26 cellular contexts compared by ENCODE assay signal in genomic region chr15:58017869-58018268, GRCh38. TPM values are rescaled to one million over a fixed set of nuclear protein-coding genes. Genes with fewer than 3 reads are reported as not detected.
"Had no signal": no experiment of that assay in that cellular context is flagged by ENCODE, and none has a peak within 500 bp of the region (broad histone marks: within the 10 kb centered on the region; RNA-seq: fewer than 3 reads in every experiment).

No MANE protein-coding gene starts in this region.

- H3K4me3 ChIP-seq: psoas muscle, right lobe of liver, sigmoid colon, stomach, thoracic aorta, thyroid gland, tibial nerve, upper lobe of left lung, vagina had no signal

- H3K9me3 ChIP-seq: psoas muscle, right lobe of liver, sigmoid colon, thoracic aorta, thyroid gland, upper lobe of left lung, vagina had no signal

- H3K27ac ChIP-seq: neutrophil, parathyroid adenoma, psoas muscle, right lobe of liver, sigmoid colon, stomach, thoracic aorta, thyroid gland, tibial nerve, upper lobe of left lung, vagina had no signal

- ATAC-seq: natural killer cell treated with Interleukin-12 subunit alpha and Interleukin-12 subunit beta and Interleukin-15 and Interleukin-18, amount 100 ng/mL, for 72 hours; psoas muscle; right lobe of liver; stimulated activated effector memory CD8-positive, alpha-beta T cell treated with anti-CD3 and anti-CD28 coated beads, Interleukin-12 subunit alpha, Interleukin-12 subunit beta, amount 100 ng/mL, for 72 hours; stimulated activated naive B cell treated with anti-CD40 and anti-IgM and Interleukin-4, amounts not matched to agents 10 μg/mL and 1 μg/mL and 100 μg/mL, for 72 hours had no signal

- H3K27me3 ChIP-seq: right lobe of liver, sigmoid colon, thyroid gland, upper lobe of left lung, vagina had no signal

- H3K4me1 ChIP-seq: parathyroid adenoma, psoas muscle, right lobe of liver, sigmoid colon, stomach, thyroid gland, tibial nerve, upper lobe of left lung had no signal

- DNase-seq: nephron progenitor cell; nucleus accumbens; posterior cingulate gyrus; psoas muscle; right cardiac atrium; right lobe of liver; sigmoid colon; small intestine; stimulated activated CD4-positive, alpha-beta T cell treated with anti-CD3 and anti-CD28 coated beads, Interleukin-15, amount 100 ng/mL, for 24 hours; stimulated activated CD4-positive, alpha-beta T cell treated with anti-CD3 and anti-CD28 coated beads, Interleukin-2, amount 100 ng/mL, for 24 hours; stimulated activated CD4-positive, alpha-beta T cell treated with anti-CD3 and anti-CD28 coated beads, Interleukin-2, amount 100 ng/mL, for 48 hours; stimulated activated CD4-positive, alpha-beta T cell treated with anti-CD3 and anti-CD28 coated beads, Interleukin-4, amount 100 ng/mL, for 24 hours; stimulated activated naive B cell treated with anti-CD40 and anti-IgM and Interleukin-4, amounts not matched to agents 10 μg/mL and 1 μg/mL and 100 μg/mL, for 72 hours; stimulated activated naive CD4-positive, alpha-beta T cell treated with Interleukin-2 at 50 U/mL for 16 hours; stomach; thyroid gland; trophoblast cell; upper lobe of left lung had no signal

- H3K36me3 ChIP-seq: neutrophil, right lobe of liver, sigmoid colon, stomach, thoracic aorta, thyroid gland, tibial nerve, upper lobe of left lung, vagina had no signal

- FAIRE-seq: small intestine, urothelium cell line had no signal

RNA-seq across cellular contexts. Expression of gene ALDH1A2, which starts 47.6 kb away (rescaled TPM):
- total RNA-seq: natural killer cell treated with Interleukin-12 subunit alpha and Interleukin-12 subunit beta and Interleukin-15 and Interleukin-18, amount 100 ng/mL, for 72 hours had no signal
